1 cellular context compared by ENCODE assay signal in genomic region chr1:195738971-195739650, GRCh38.
TF ChIP-seq lines count a peak whose summit lies in the region.

No MANE protein-coding gene starts in this region.

TF ChIP-seq in SK-N-SH treated with all-trans-retinoic acid at 6 μM for 48 hours, 23 proteins besides CTCF, POLR2A, EP300 and RAD21 (continued from another document):
- TF ChIP-seq, protein P1, sequence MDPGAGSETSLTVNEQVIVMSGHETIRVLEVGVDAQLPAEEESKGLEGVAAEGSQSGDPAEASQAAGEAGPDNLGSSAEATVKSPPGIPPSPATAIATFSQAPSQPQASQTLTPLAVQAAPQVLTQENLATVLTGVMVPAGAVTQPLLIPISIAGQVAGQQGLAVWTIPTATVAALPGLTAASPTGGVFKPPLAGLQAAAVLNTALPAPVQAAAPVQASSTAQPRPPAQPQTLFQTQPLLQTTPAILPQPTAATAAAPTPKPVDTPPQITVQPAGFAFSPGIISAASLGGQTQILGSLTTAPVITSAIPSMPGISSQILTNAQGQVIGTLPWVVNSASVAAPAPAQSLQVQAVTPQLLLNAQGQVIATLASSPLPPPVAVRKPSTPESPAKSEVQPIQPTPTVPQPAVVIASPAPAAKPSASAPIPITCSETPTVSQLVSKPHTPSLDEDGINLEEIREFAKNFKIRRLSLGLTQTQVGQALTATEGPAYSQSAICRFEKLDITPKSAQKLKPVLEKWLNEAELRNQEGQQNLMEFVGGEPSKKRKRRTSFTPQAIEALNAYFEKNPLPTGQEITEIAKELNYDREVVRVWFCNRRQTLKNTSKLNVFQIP (CRISPR knock-in tag; IDR thresholded peaks at IDR 0.05; ENCODE audit: borderline replicate concordance, low read depth): no peak
- TF ChIP-seq TOX (CRISPR knock-in tag; IDR thresholded peaks at IDR 0.05; ENCODE audit: borderline replicate concordance) (no peak), TCF4 (CRISPR knock-in tag; IDR thresholded peaks at IDR 0.05; ENCODE audit: borderline replicate concordance) (no peak), ZFP3 (CRISPR knock-in tag; IDR thresholded peaks at IDR 0.05) (no peak)
